In genomic region chr20:42319614-42320013, GRCh38 we compare ENCODE assay signal across 30 cellular contexts.
"Had no signal": no experiment of that assay in that cellular context is flagged by ENCODE, and none has a peak within 500 bp of the region (broad histone marks: within the 10 kb centered on the region; RNA-seq: fewer than 3 reads in every experiment).

No MANE protein-coding gene starts in this region.

- DNase-seq: naive thymus-derived CD4-positive, alpha-beta T cell; natural killer cell; nephron progenitor cell; occipital lobe; ovary; retina; right lobe of liver; spleen; stimulated activated CD4-positive, alpha-beta T cell treated with anti-CD3 and anti-CD28 coated beads, Interleukin-12 subunit alpha, Interleukin-12 subunit beta, amount 100 ng/mL, for 4 hours; stimulated activated CD4-positive, alpha-beta T cell treated with anti-CD3 and anti-CD28 coated beads, Interleukin-1b, Interleukin-23, amount 100 ng/mL, for 48 hours; stimulated activated CD4-positive, alpha-beta T cell treated with anti-CD3 and anti-CD28 coated beads, Interleukin-4, amount 100 ng/mL, for 1 hour; stimulated activated CD4-positive, alpha-beta T cell treated with anti-CD3 and anti-CD28 coated beads, Interleukin-4, amount 100 ng/mL, for 4 hours; stimulated activated CD8-positive, alpha-beta memory T cell treated with anti-CD3 and anti-CD28 coated beads, Interleukin-4, amount 100 ng/mL, for 48 hours; stimulated activated naive CD4-positive, alpha-beta T cell; stimulated activated naive CD8-positive, alpha-beta T cell treated with anti-CD3 and anti-CD28 coated beads, Interleukin-15, amount 100 ng/mL, for 72 hours; stimulated activated naive CD8-positive, alpha-beta T cell treated with anti-CD3 and anti-CD28 coated beads, Interleukin-15, Interleukin-2, amounts not matched to agents 100 U/mL and 50 U/mL, for 24 hours; substantia nigra; testis; tibial artery; transverse colon; upper lobe of right lung; uterus had no signal

- H3K4me1 Mint-ChIP-seq: naive thymus-derived CD4-positive, alpha-beta T cell; natural killer cell; nephron progenitor cell; stimulated activated memory B cell treated with anti-CD40 and anti-IgM and Interleukin-4, amounts not matched to agents 10 μg/mL and 1 μg/mL and 100 μg/mL, for 72 hours; stimulated activated naive CD8-positive, alpha-beta T cell treated with anti-CD3 and anti-CD28 coated beads, Interleukin-15, amount 100 ng/mL, for 72 hours had no signal

- H3K4me2 ChIP-seq: smooth muscle cell had no signal

- ATAC-seq: naive thymus-derived CD4-positive, alpha-beta T cell; natural killer cell; right lobe of liver; stimulated activated memory B cell treated with anti-CD40 and anti-IgM and Interleukin-4, amounts not matched to agents 10 μg/mL and 1 μg/mL and 100 μg/mL, for 72 hours; stimulated activated naive CD8-positive, alpha-beta T cell treated with anti-CD3 and anti-CD28 coated beads, Interleukin-15, amount 100 ng/mL, for 72 hours; stimulated activated naive CD8-positive, alpha-beta T cell treated with anti-CD3 and anti-CD28 coated beads, Interleukin-15, Interleukin-2, amounts not matched to agents 100 U/mL and 50 U/mL, for 24 hours; upper lobe of right lung had no signal

- H3K36me3 Mint-ChIP-seq: naive thymus-derived CD4-positive, alpha-beta T cell; natural killer cell; stimulated activated memory B cell treated with anti-CD40 and anti-IgM and Interleukin-4, amounts not matched to agents 10 μg/mL and 1 μg/mL and 100 μg/mL, for 72 hours; type B pancreatic cell had no signal

- H3K27me3 ChIP-seq: ovary, right atrium auricular region, right lobe of liver, spleen, suprapubic skin, testis, tibial artery, transverse colon, upper lobe of right lung, uterus had no signal

- H3K4me3 ChIP-seq: ovary, prostate gland, right atrium auricular region, right lobe of liver, skin epidermis, smooth muscle cell, spleen, suprapubic skin, testis, tibial artery, transverse colon, upper lobe of right lung, uterus had no signal

- H3K4me1 ChIP-seq: prostate gland, right atrium auricular region, right lobe of liver, spleen, suprapubic skin, tibial artery, transverse colon, upper lobe of right lung, uterus had no signal

- H3K4me3 Mint-ChIP-seq: naive thymus-derived CD4-positive, alpha-beta T cell; natural killer cell; nephron progenitor cell; neural crest cell; stimulated activated memory B cell treated with anti-CD40 and anti-IgM and Interleukin-4, amounts not matched to agents 10 μg/mL and 1 μg/mL and 100 μg/mL, for 72 hours; stimulated activated naive CD8-positive, alpha-beta T cell treated with anti-CD3 and anti-CD28 coated beads, Interleukin-15, amount 100 ng/mL, for 72 hours; type B pancreatic cell had no signal

- H3K27me3 Mint-ChIP-seq: naive thymus-derived CD4-positive, alpha-beta T cell; stimulated activated memory B cell treated with anti-CD40 and anti-IgM and Interleukin-4, amounts not matched to agents 10 μg/mL and 1 μg/mL and 100 μg/mL, for 72 hours; stimulated activated naive CD8-positive, alpha-beta T cell treated with anti-CD3 and anti-CD28 coated beads, Interleukin-15, amount 100 ng/mL, for 72 hours; type B pancreatic cell had no signal

- H3K27ac Mint-ChIP-seq: naive thymus-derived CD4-positive, alpha-beta T cell; natural killer cell; nephron progenitor cell; stimulated activated memory B cell treated with anti-CD40 and anti-IgM and Interleukin-4, amounts not matched to agents 10 μg/mL and 1 μg/mL and 100 μg/mL, for 72 hours; type B pancreatic cell had no signal

- H3K9me3 ChIP-seq: ovary, prostate gland, right lobe of liver, suprapubic skin, testis, tibial artery, transverse colon, upper lobe of right lung, uterus had no signal

- H3K36me3 ChIP-seq: ovary, prostate gland, right atrium auricular region, right lobe of liver, spleen, suprapubic skin, tibial artery, transverse colon, upper lobe of right lung, uterus had no signal

- H3K27ac ChIP-seq: ovary, prostate gland, right atrium auricular region, right lobe of liver, skin epidermis, spleen, suprapubic skin, testis, tibial artery, transverse colon, upper lobe of right lung, uterus had no signal
